9 cellular contexts compared by ENCODE assay signal in the genomic region with DNA sequence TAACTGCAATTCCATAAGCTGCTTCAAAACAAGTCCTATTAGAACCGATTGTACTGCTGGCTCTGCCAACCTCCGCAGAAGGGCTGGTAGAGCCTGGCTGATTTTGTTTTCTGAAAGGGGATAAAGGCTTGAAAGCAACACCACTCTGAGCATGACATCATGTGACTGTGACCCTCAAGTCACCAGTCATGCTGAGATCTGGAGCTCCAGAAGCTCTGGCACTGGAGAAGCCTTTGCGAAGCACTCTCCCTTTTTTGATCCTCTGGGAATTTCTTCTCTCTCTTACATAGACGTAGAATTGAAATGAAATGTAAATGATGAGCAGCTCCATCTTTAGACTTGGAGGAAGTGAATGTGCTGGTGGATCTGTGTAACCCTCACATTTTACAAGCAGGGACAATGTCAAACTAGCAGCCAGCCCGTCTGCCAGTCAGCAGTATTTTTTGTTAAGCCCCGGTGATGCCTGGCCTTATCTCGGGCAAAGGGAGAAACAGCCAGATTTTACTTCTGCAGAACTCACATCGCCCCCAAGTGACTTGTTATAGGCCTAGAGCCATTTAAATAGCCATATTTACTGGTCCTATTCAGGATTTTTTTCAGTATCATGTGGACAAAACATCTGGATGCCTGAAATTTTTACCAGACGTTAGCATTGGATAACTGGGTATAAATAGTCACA.
DNase-seq lines count a peak whose midpoint lies in the region; ATAC-seq and TF ChIP-seq lines count a peak whose summit lies in the region.
"Had no signal": no experiment of that assay in that cellular context is flagged by ENCODE, and none has a peak within 500 bp of the region (broad histone marks: within the 10 kb centered on the region; RNA-seq: fewer than 3 reads in every experiment).

No MANE protein-coding gene starts in this region.

- H3K9me3 ChIP-seq in adipocyte (ENCODE audit: control insufficient read depth, low read length), result no peaks in the 10 kb centered on the region
- H3K9me3 ChIP-seq in heart left ventricle, result no peaks in the 10 kb centered on the region
- H3K9me3 ChIP-seq in sigmoid colon, result no peaks in the 10 kb centered on the region

- H3K36me3 ChIP-seq in adipocyte (ENCODE audit: control insufficient read depth, insufficient read depth, low read length, severe bottlenecking) (no peaks in the 10 kb centered on the region), heart left ventricle (peaks cover 0 to 24% (median 0%) of the 10 kb centered on the region in 9 donors), sigmoid colon (peaks cover 0 to 5% (median 0%) of the 10 kb centered on the region in 4 donors)

- peak overlapping the region in 8 of 12 donors; percentile 13 to 65 (median 26) for H3K27ac ChIP-seq in heart left ventricle
- H3K27ac ChIP-seq in sigmoid colon, result peak overlapping the region in 3 of 4 donors; percentile 11 to 43 (median 40)

- intact Hi-C loops in heart left ventricle (cut with DNase I), result loop anchor here in 7 of 10 donors (5.0 to 10.0 kb wide), 7 partner anchors 108 to 968 kb away; a partner anchor contains a TSS
- intact Hi-C loops in sigmoid colon (cut with DNase I), result loop anchor here (10.0 kb wide), 1 partner anchor 252 kb away; no protein-coding TSS in a partner anchor

- H3K9ac ChIP-seq in adipocyte (ENCODE audit: low read length), result no peak overlapping the region

- CTCF ChIA-PET in HEK293T (lab: Yijun Ruan, JAX), result interaction anchor here (1.2 kb wide), 1 partner anchor 115 kb away, joined by 4 read pairs; no protein-coding TSS in a partner anchor

- no peak for TF ChIP-seq EP300 in sigmoid colon (IDR thresholded peaks at IDR 0.05)

- WGBS in heart left ventricle, 4 donors, result 25 to 30% (median 28%) methylated on average over 9 of the region's 9 CpGs
- 70 to 73% methylated on average over 9 of the region's 9 CpGs for WGBS in sigmoid colon, 2 donors

- H3K4me1 ChIP-seq in adipocyte (ENCODE audit: control insufficient read depth, insufficient read depth, low read length), result peaks cover 3% of the 10 kb centered on the region
- peaks cover 0 to 58% (median 20%) of the 10 kb centered on the region in 12 donors for H3K4me1 ChIP-seq in heart left ventricle
- H3K4me1 ChIP-seq in sigmoid colon, result peaks cover 0 to 16% (median 7%) of the 10 kb centered on the region in 4 donors

- no peak for TF ChIP-seq POLR2A in heart left ventricle (IDR thresholded peaks at IDR 0.05)
- no peak for TF ChIP-seq POLR2A in sigmoid colon (IDR thresholded peaks at IDR 0.05)

- POLR2A ChIA-PET in HEK293T (lab: Yijun Ruan, JAX), result interaction anchor here (1.1 kb wide), 1 partner anchor 113 kb away, joined by 3 read pairs; no protein-coding TSS in a partner anchor

- H3K4me3 ChIP-seq in adipocyte (ENCODE audit: low read length) (no peak overlapping the region), heart left ventricle (peak overlapping the region in 1 of 12 donors; percentile 13), sigmoid colon (no peak overlapping the region)
- H3K4me3 ChIP-seq: lung had no signal

- peak in 6 of 12 donors; percentile 12 to 43 (median 24) for TF ChIP-seq CTCF in heart left ventricle (IDR thresholded peaks at IDR 0.05)
- TF ChIP-seq CTCF in sigmoid colon (IDR thresholded peaks at IDR 0.05), result no peak

- ATAC-seq in heart left ventricle (peak; percentile 38 to 74 (median 65)), GM19035 (IDR thresholded peaks at IDR 0.05; ENCODE audit: unreplicated experiment) (no peak), GM21381 (IDR thresholded peaks at IDR 0.05; ENCODE audit: unreplicated experiment) (no peak)

- no peaks in the 10 kb centered on the region for H3K27me3 ChIP-seq in adipocyte (replicated peaks; ENCODE audit: control insufficient read depth, insufficient read depth, low read length)
- H3K27me3 ChIP-seq in heart left ventricle, result no peaks in the 10 kb centered on the region
- no peaks in the 10 kb centered on the region for H3K27me3 ChIP-seq in sigmoid colon

- DNase-seq in HEK293T (ENCODE audit: extremely low spot score), result peak; percentile 26
- DNase-seq in adipocyte (ENCODE audit: low read depth), result peak; percentile 41
- DNase-seq in heart left ventricle, result peak in 3 of 5 donors; percentile 27 to 38 (median 30)
- no peak for DNase-seq in sigmoid colon
- DNase-seq in germinal center (ENCODE audit: low spot score), result no peak
- DNase-seq: NCI-H1417 treated with DMSO at 0.1 percent for 48 hours had no signal

TF ChIP-seq in HEK293T, 16 proteins besides CTCF, POLR2A, EP300 and RAD21:
- TF ChIP-seq CTBP1 (IDR thresholded peaks at IDR 0.05; ENCODE audit: borderline replicate concordance) (no peak), L3MBTL2 (conservative IDR thresholded peaks at IDR 0.05) (no peak), FOXA1 (IDR thresholded peaks at IDR 0.05) (no peak), FOXK2 (IDR thresholded peaks at IDR 0.05) (no peak), SUZ12 (IDR thresholded peaks at IDR 0.05) (no peak), LEF1 (IDR thresholded peaks at IDR 0.05; ENCODE audit: borderline replicate concordance) (no peak), TARDBP (IDR thresholded peaks at IDR 0.05) (no peak), FOXM1 (IDR thresholded peaks at IDR 0.05; ENCODE audit: borderline replicate concordance) (no peak)

Comparison
In these comparisons a context has a peak if more than half of its experiments do, and no peak if none do; other contexts are left out.
1. DNase-seq: peak in HEK293T (single experiment), adipocyte (single experiment) and heart left ventricle (3 of 5); none in sigmoid colon (single experiment) and germinal center (single experiment).
2. ATAC-seq: peak in heart left ventricle (4 of 4); none in GM19035 (single experiment) and GM21381 (single experiment).